24 cellular contexts compared by ENCODE assay signal in the genomic region with DNA sequence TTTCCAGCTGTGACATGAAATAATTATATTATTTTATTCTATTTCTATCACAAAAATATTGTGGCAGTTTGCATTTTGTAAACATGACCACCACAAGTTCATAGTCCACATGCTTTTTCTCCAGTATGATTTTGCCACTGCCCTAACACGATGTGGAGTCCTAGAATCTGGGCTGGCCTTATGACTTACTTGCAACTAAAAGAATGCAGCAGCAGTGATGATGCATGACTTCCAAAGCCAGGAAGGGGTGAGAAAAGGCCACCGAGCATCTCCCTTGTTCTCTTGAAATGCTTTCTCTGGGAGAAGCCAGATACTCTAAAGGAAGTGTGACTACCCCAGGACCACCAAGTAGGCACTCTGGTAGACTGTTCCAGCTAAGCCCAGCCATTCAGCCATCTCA.
"Had no signal": no experiment of that assay in that cellular context is flagged by ENCODE, and none has a peak within 500 bp of the region (broad histone marks: within the 10 kb centered on the region; RNA-seq: fewer than 3 reads in every experiment).

No MANE protein-coding gene starts in this region.

- H3K4me3 Mint-ChIP-seq: IgD-negative memory B cell, T-helper 17 cell had no signal

- H3K27ac ChIP-seq: HL-60, KMS-11, RWPE1 had no signal

- H3K4me3 ChIP-seq: K562 had no signal

- H3K4me2 ChIP-seq: KMS-11 had no signal

- H3K27ac Mint-ChIP-seq: IgD-negative memory B cell, T-helper 17 cell had no signal

- ATAC-seq: K562, Panc1, PC-3, SK-N-SH treated with all-trans-retinoic acid at 6 μM for 48 hours, T-helper 17 cell had no signal

- DNase-seq: Kasumi-1, MV-4-11, NCI-H1048, NCI-H1105, NCI-H1436 treated with DMSO at 0.1 percent for 48 hours, NCI-H1694 treated with DMSO at 0.1 percent for 48 hours, NCI-H1930, NCI-H2081, NCI-H2107, NCI-H2227 treated with DMSO at 0.1 percent for 48 hours, NCI-H524, NCI-H526 treated with DMSO at 0.1 percent for 48 hours, NCI-H748 treated with DMSO at 0.1 percent for 48 hours, PC-3, SHP77, T-helper 1 cell, T-helper 17 cell had no signal

- H3K9ac ChIP-seq: KMS-11 had no signal

- H3K4me1 Mint-ChIP-seq: IgD-negative memory B cell, T-helper 17 cell had no signal
